In genomic region chr1:145778146-145778540, GRCh38 we compare ENCODE assay signal across 20 cellular contexts. TPM values are rescaled to one million over a fixed set of nuclear protein-coding genes. Genes with fewer than 3 reads are reported as not detected.
DNase-seq lines count a peak whose midpoint lies in the region; ATAC-seq and TF ChIP-seq lines count a peak whose summit lies in the region.
"Had no signal": no experiment of that assay in that cellular context is flagged by ENCODE, and none has a peak within 500 bp of the region (broad histone marks: within the 10 kb centered on the region; RNA-seq: fewer than 3 reads in every experiment).

No MANE protein-coding gene starts in this region.

- CTCF ChIA-PET in activated CD4-positive, alpha-beta T cell treated with anti-CD3 and anti-CD28 coated beads for 36 hours (lab: Charles Lee): no interaction called here

- H3K27me3 Mint-ChIP-seq in chondrocyte (ENCODE audit: low read depth): no peaks in the 10 kb centered on the region
- H3K27me3 Mint-ChIP-seq in activated CD4-positive, alpha-beta T cell treated with anti-CD3 and anti-CD28 coated beads for 36 hours: no peaks in the 10 kb centered on the region

- no peaks in the 10 kb centered on the region for H3K36me3 ChIP-seq in upper lobe of right lung

- ATAC-seq in left ventricle myocardium superior (peak; percentile 12), Right ventricle myocardium superior (ENCODE audit: poor library complexity) (no peak), upper lobe of right lung (no peak)
- ATAC-seq in activated CD4-positive, alpha-beta T cell treated with anti-CD3 and anti-CD28 coated beads for 36 hours: no peak

- DNase-seq in left ventricle myocardium superior: no peak
- DNase-seq in Right ventricle myocardium superior: no peak
- DNase-seq in chondrocyte (ENCODE audit: low spot score): no peak
- peak; percentile 40 for DNase-seq in fibroblast of the conjunctiva (ENCODE audit: low read depth)
- DNase-seq in upper lobe of right lung: no peak
- no peak for DNase-seq in retina
- no peak for DNase-seq in activated gamma-delta T cell treated with Interleukin-2 at 50 U/mL for 16 hours
- DNase-seq in activated CD4-positive, alpha-beta T cell treated with anti-CD3 and anti-CD28 coated beads for 36 hours: no peak
- DNase-seq: ACHN, Caco-2, EL, H7, IMR-90, NCI-H1105 treated with DMSO at 0.1 percent for 48 hours, NCI-H1694 treated with DMSO at 0.1 percent for 48 hours, NCI-H446, NCI-H69, SHP77 treated with DMSO at 0.1 percent for 48 hours had no signal

- H3K36me3 Mint-ChIP-seq in chondrocyte (ENCODE audit: low read depth): peaks cover 8% of the 10 kb centered on the region
- peaks cover 4% of the 10 kb centered on the region for H3K36me3 Mint-ChIP-seq in activated CD4-positive, alpha-beta T cell treated with anti-CD3 and anti-CD28 coated beads for 36 hours (ENCODE audit: low read depth)

- H3K4me1 ChIP-seq in upper lobe of right lung: peaks cover 9% of the 10 kb centered on the region

- peak overlapping the region; percentile 14 for H3K27ac ChIP-seq in upper lobe of right lung

- no peaks in the 10 kb centered on the region for H3K9me3 Mint-ChIP-seq in chondrocyte (ENCODE audit: low read depth)
- H3K9me3 Mint-ChIP-seq in activated CD4-positive, alpha-beta T cell treated with anti-CD3 and anti-CD28 coated beads for 36 hours (ENCODE audit: low read depth): no peaks in the 10 kb centered on the region

- intact Hi-C loops in left ventricle myocardium superior (cut with micrococcal nuclease) (no loop called here), Right ventricle myocardium superior (cut with DNase I) (no loop called here), upper lobe of right lung (cut with DNase I) (no loop called here)
- intact Hi-C loops in activated CD4-positive, alpha-beta T cell treated with anti-CD3 and anti-CD28 coated beads for 36 hours (cut with DNase I, micrococcal nuclease): no loop called here

- TF ChIP-seq CTCF in chondrocyte (IDR thresholded peaks at IDR 0.05): no peak
- TF ChIP-seq CTCF in upper lobe of right lung (IDR thresholded peaks at IDR 0.05): no peak

- no peaks in the 10 kb centered on the region for H3K27me3 ChIP-seq in upper lobe of right lung

- POLR2A ChIA-PET in activated CD4-positive, alpha-beta T cell treated with anti-CD3 and anti-CD28 coated beads for 36 hours (lab: Charles Lee): interaction anchor here (0.6 kb wide), 1 partner anchor 18 kb away, joined by 13 read pairs; no protein-coding TSS in a partner anchor

- H3K4me1 Mint-ChIP-seq in chondrocyte (ENCODE audit: low read depth): peaks cover 36% of the 10 kb centered on the region
- H3K4me1 Mint-ChIP-seq in activated CD4-positive, alpha-beta T cell treated with anti-CD3 and anti-CD28 coated beads for 36 hours: peaks cover 17% of the 10 kb centered on the region

- H3K4me3 ChIP-seq in upper lobe of right lung: no peak overlapping the region

- H3K9me3 ChIP-seq in upper lobe of right lung: no peaks in the 10 kb centered on the region
- H3K9me3 ChIP-seq: Caco-2 had no signal

- H3K27ac Mint-ChIP-seq in chondrocyte (ENCODE audit: unreplicated experiment): peak overlapping the region; percentile 24
- H3K27ac Mint-ChIP-seq in activated CD4-positive, alpha-beta T cell treated with anti-CD3 and anti-CD28 coated beads for 36 hours: no peak overlapping the region

- H3K4me3 Mint-ChIP-seq in chondrocyte (ENCODE audit: unreplicated experiment): no peak overlapping the region
- H3K4me3 Mint-ChIP-seq in activated CD4-positive, alpha-beta T cell treated with anti-CD3 and anti-CD28 coated beads for 36 hours: no peak overlapping the region

RNA-seq across cellular contexts. Expression of gene RNF115, which starts 45.8 kb away (rescaled TPM):
- total RNA-seq in left ventricle myocardium superior (48.2 TPM), Right ventricle myocardium superior (46.5 TPM), chondrocyte (12.7 to 16.4 TPM (median 13.0 TPM) in 3 replicates), upper lobe of right lung (15.8 TPM)
- total RNA-seq in activated CD4-positive, alpha-beta T cell treated with anti-CD3 and anti-CD28 coated beads for 36 hours: 10 to 100 TPM; 11.8 to 13.9 TPM

RNA-seq across cellular contexts. Expression of gene POLR3C, which starts 45.9 kb away (rescaled TPM):
- 14.9 TPM for total RNA-seq in left ventricle myocardium superior
- 12.2 TPM for total RNA-seq in Right ventricle myocardium superior
- total RNA-seq in chondrocyte: 28.3 to 31.3 TPM (median 30.7 TPM) in 3 replicates
- total RNA-seq in upper lobe of right lung: 29.1 TPM
- total RNA-seq in activated CD4-positive, alpha-beta T cell treated with anti-CD3 and anti-CD28 coated beads for 36 hours: 10 to 100 TPM; 34.2 to 42.6 TPM

RNA-seq across cellular contexts. Expression of gene CD160, which starts 58.8 kb away (rescaled TPM):
- total RNA-seq in left ventricle myocardium superior: 0.37 TPM
- total RNA-seq in Right ventricle myocardium superior: not detected
- not detected in 3 replicates for total RNA-seq in chondrocyte
- 0.93 TPM for total RNA-seq in upper lobe of right lung
- total RNA-seq in activated CD4-positive, alpha-beta T cell treated with anti-CD3 and anti-CD28 coated beads for 36 hours: under 1 TPM in 1 of 2 experiments, not detected in 1; 0.12 TPM
- total RNA-seq: HT-29, IMR-90, LHCN-M2 had no signal
